ENCODE assay signal across 1 cellular context in genomic region chr2:168816369-168816768, GRCh38.
TF ChIP-seq lines count a peak whose summit lies in the region.

No MANE protein-coding gene starts in this region.

TF ChIP-seq in GM23338, 12 proteins besides CTCF, POLR2A, EP300 and RAD21 (continued from another document):
- TF ChIP-seq ZNF462 (CRISPR knock-in tag; IDR thresholded peaks at IDR 0.05) = no peak
- TF ChIP-seq EZH2 (IDR thresholded peaks at IDR 0.05; ENCODE audit: low read depth, unreplicated experiment) = no peak
- TF ChIP-seq CREB1 (CRISPR knock-in tag; IDR thresholded peaks at IDR 0.05; ENCODE audit: low read depth) = no peak
- TF ChIP-seq REST (IDR thresholded peaks at IDR 0.05; ENCODE audit: unreplicated experiment) = no peak
- no peak for TF ChIP-seq POLR2AphosphoS5 (IDR thresholded peaks at IDR 0.05; ENCODE audit: low read depth)
